ENCODE assay signal across 8 cellular contexts in genomic region chr15:92714457-92715401, GRCh38. TPM values are rescaled to one million over a fixed set of nuclear protein-coding genes. Genes with fewer than 3 reads are reported as not detected.
DNase-seq lines count a peak whose midpoint lies in the region; ATAC-seq and TF ChIP-seq lines count a peak whose summit lies in the region.

No MANE protein-coding gene starts in this region.

- peak overlapping the region; percentile 73 for H3K27ac Mint-ChIP-seq in chondrocyte (ENCODE audit: unreplicated experiment)

- H3K4me3 Mint-ChIP-seq in chondrocyte (ENCODE audit: unreplicated experiment), result peak overlapping the region; percentile 73

- TF ChIP-seq CTCF in chondrocyte (IDR thresholded peaks at IDR 0.05), result peak; percentile 99

- H3K27me3 Mint-ChIP-seq in chondrocyte (ENCODE audit: low read depth), result peaks cover 7% of the 10 kb centered on the region

- H3K9me3 Mint-ChIP-seq in chondrocyte (ENCODE audit: low read depth), result peaks cover 3% of the 10 kb centered on the region

- ATAC-seq in HG03060 (IDR thresholded peaks at IDR 0.05; ENCODE audit: low read depth, unreplicated experiment), result peak; percentile 52

- H3K36me3 Mint-ChIP-seq in chondrocyte (ENCODE audit: low read depth), result peaks cover 1% of the 10 kb centered on the region

- peak; percentile 8 for DNase-seq in NK-92 treated with Interleukin-12 subunit alpha and Interleukin-12 subunit beta, amount 100 ng/mL, for 24 hours (lab: John Stamatoyannopoulos, UW)
- DNase-seq in NK-92 (lab: John Stamatoyannopoulos, UW; ENCODE audit: unreplicated experiment), result no peak
- peak; percentile 81 for DNase-seq in NCI-H345 (lab: John Stamatoyannopoulos, UW)
- peak; percentile 73 for DNase-seq in activated CD4-positive, CD25-positive, alpha-beta regulatory T cell treated with anti-CD3 and anti-CD28 coated beads, Interleukin-2, amount 50 U/mL, for 72 hours
- DNase-seq in chondrocyte (ENCODE audit: low spot score), result no peak
- peak; percentile 66 for DNase-seq in kidney glomerular epithelial cell (lab: John Stamatoyannopoulos, UW)
- peak; percentile 30 to 66 for DNase-seq in stimulated activated CD4-positive, alpha-beta T cell treated with anti-CD3 and anti-CD28 coated beads, Interleukin-15, amount 100 ng/mL, for 48 hours (ENCODE audit: low read depth in 2 of 2)

- peaks cover 10% of the 10 kb centered on the region for H3K4me1 Mint-ChIP-seq in chondrocyte (ENCODE audit: low read depth)

RNA-seq across cellular contexts. Expression of gene FAM174B, which starts 59.2 kb away (rescaled TPM):
- 11.0 to 24.0 TPM (median 21.9 TPM) in 3 replicates for total RNA-seq in chondrocyte

Comparison
In these comparisons a context has a peak if more than half of its experiments do, and no peak if none do; other contexts are left out.
1. DNase-seq: peak in NK-92 treated with Interleukin-12 subunit alpha and Interleukin-12 subunit beta, amount 100 ng/mL, for 24 hours (single experiment), NCI-H345 (single experiment), activated CD4-positive, CD25-positive, alpha-beta regulatory T cell treated with anti-CD3 and anti-CD28 coated beads, Interleukin-2, amount 50 U/mL, for 72 hours (single experiment), kidney glomerular epithelial cell (single experiment) and stimulated activated CD4-positive, alpha-beta T cell treated with anti-CD3 and anti-CD28 coated beads, Interleukin-15, amount 100 ng/mL, for 48 hours (2 of 2); none in NK-92 (single experiment) and chondrocyte (single experiment).